ENCODE assay signal across 1 cellular context in genomic region chr16:24430937-24431760, GRCh38.
TF ChIP-seq lines count a peak whose summit lies in the region.

No MANE protein-coding gene starts in this region.

TF ChIP-seq in GM23338, 12 proteins besides CTCF, POLR2A, EP300 and RAD21 (continued from another document):
- TF ChIP-seq REST (IDR thresholded peaks at IDR 0.05; ENCODE audit: unreplicated experiment) = no peak
- no peak for TF ChIP-seq ZNF331 (CRISPR knock-in tag; IDR thresholded peaks at IDR 0.05; ENCODE audit: low read depth)
